30 cellular contexts compared by ENCODE assay signal in genomic region chr4:181820518-181820917, GRCh38.
A peak's percentile ranks its signal among the peaks of the same experiment; 100 is the strongest.
DNase-seq lines count a peak whose midpoint lies in the region; ATAC-seq and TF ChIP-seq lines count a peak whose summit lies in the region.
"Had no signal": no experiment of that assay in that cellular context is flagged by ENCODE, and none has a peak within 500 bp of the region (broad histone marks: within the 10 kb centered on the region; RNA-seq: fewer than 3 reads in every experiment).

No MANE protein-coding gene starts in this region.

- no peaks in the 10 kb centered on the region for H3K4me1 Mint-ChIP-seq in MCF 10A (ENCODE audit: insufficient read depth, unreplicated experiment)
- H3K4me1 Mint-ChIP-seq in activated T-cell treated with anti-CD3 and anti-CD28 coated beads, Interleukin-2, amount 50 U/mL, for 24 hours (ENCODE audit: low read depth) = no peaks in the 10 kb centered on the region
- H3K4me1 Mint-ChIP-seq: CD4-positive, CD25-positive, alpha-beta regulatory T cell; central memory CD8-positive, alpha-beta T cell; naive thymus-derived CD4-positive, alpha-beta T cell; stimulated activated naive B cell treated with anti-CD40 and anti-IgM and Interleukin-4, amounts not matched to agents 10 μg/mL and 1 μg/mL and 100 μg/mL, for 72 hours had no signal

- H3K27ac ChIP-seq in breast epithelium (no peak overlapping the region), SJCRH30 (peak overlapping the region; percentile 52), mesenchymal stem cell (ENCODE audit: low read length, poor library complexity, severe bottlenecking) (no peak overlapping the region)
- H3K27ac ChIP-seq: A549, ascending aorta, lower lobe of right lung had no signal

- no peak for TF ChIP-seq POLR2A in breast epithelium (IDR thresholded peaks at IDR 0.05)

- no peak overlapping the region for H3K9ac ChIP-seq in mesenchymal stem cell (ENCODE audit: low read length)
- H3K9ac ChIP-seq: SK-N-SH had no signal

- H3K9me3 ChIP-seq in breast epithelium (no peaks in the 10 kb centered on the region), SJCRH30 (replicated peaks) (no peaks in the 10 kb centered on the region), mesenchymal stem cell (ENCODE audit: control insufficient read depth, low read length) (no peaks in the 10 kb centered on the region)
- H3K9me3 ChIP-seq: A549, ascending aorta, lower lobe of right lung, SK-N-SH had no signal

- H3K4me3 Mint-ChIP-seq in MCF 10A (ENCODE audit: unreplicated experiment) = no peak overlapping the region
- no peak overlapping the region for H3K4me3 Mint-ChIP-seq in activated T-cell treated with anti-CD3 and anti-CD28 coated beads, Interleukin-2, amount 50 U/mL, for 24 hours
- H3K4me3 Mint-ChIP-seq: CD4-positive, CD25-positive, alpha-beta regulatory T cell; central memory CD8-positive, alpha-beta T cell; naive thymus-derived CD4-positive, alpha-beta T cell; stimulated activated naive B cell treated with anti-CD40 and anti-IgM and Interleukin-4, amounts not matched to agents 10 μg/mL and 1 μg/mL and 100 μg/mL, for 72 hours had no signal

- peak overlapping the region; percentile 12 for H3K4me2 ChIP-seq in mesenchymal stem cell (ENCODE audit: low read length, poor library complexity, severe bottlenecking)
- H3K4me2 ChIP-seq: A549, SK-N-SH had no signal

- TF ChIP-seq CTCF in MCF 10A (IDR thresholded peaks at IDR 0.05; ENCODE audit: unreplicated experiment) (no peak), breast epithelium (IDR thresholded peaks at IDR 0.05) (no peak)

- no peak overlapping the region for H3K23ac ChIP-seq in mesenchymal stem cell (ENCODE audit: low read length in 2 of 2)

- ATAC-seq in GM18520 (IDR thresholded peaks at IDR 0.05; ENCODE audit: unreplicated experiment) (no peak), HG03520 (IDR thresholded peaks at IDR 0.05; ENCODE audit: unreplicated experiment) (no peak)
- ATAC-seq: A549; esophagus mucosa; lower lobe of right lung; naive thymus-derived CD4-positive, alpha-beta T cell; PC-3; stimulated activated naive B cell treated with anti-CD40 and anti-IgM and Interleukin-4, amounts not matched to agents 10 μg/mL and 1 μg/mL and 100 μg/mL, for 72 hours had no signal

- peak overlapping the region; percentile 7 for H3K27ac Mint-ChIP-seq in MCF 10A (ENCODE audit: low read depth, unreplicated experiment)
- no peak overlapping the region for H3K27ac Mint-ChIP-seq in activated T-cell treated with anti-CD3 and anti-CD28 coated beads, Interleukin-2, amount 50 U/mL, for 24 hours
- H3K27ac Mint-ChIP-seq: CD4-positive, CD25-positive, alpha-beta regulatory T cell; naive thymus-derived CD4-positive, alpha-beta T cell; stimulated activated naive B cell treated with anti-CD40 and anti-IgM and Interleukin-4, amounts not matched to agents 10 μg/mL and 1 μg/mL and 100 μg/mL, for 72 hours had no signal

- H3K36me3 Mint-ChIP-seq in MCF 10A (ENCODE audit: insufficient read depth, unreplicated experiment) = no peaks in the 10 kb centered on the region
- no peaks in the 10 kb centered on the region for H3K36me3 Mint-ChIP-seq in activated T-cell treated with anti-CD3 and anti-CD28 coated beads, Interleukin-2, amount 50 U/mL, for 24 hours (ENCODE audit: low read depth)
- H3K36me3 Mint-ChIP-seq: CD4-positive, CD25-positive, alpha-beta regulatory T cell; naive thymus-derived CD4-positive, alpha-beta T cell; stimulated activated naive B cell treated with anti-CD40 and anti-IgM and Interleukin-4, amounts not matched to agents 10 μg/mL and 1 μg/mL and 100 μg/mL, for 72 hours had no signal

- no TSS peak for BruUV-seq in MCF 10A (replicated peaks; lab: Mats Ljungman, UMichigan)

- no peak overlapping the region for H4K8ac ChIP-seq in mesenchymal stem cell (ENCODE audit: low read length)

- no peaks in the 10 kb centered on the region for H3K4me1 ChIP-seq in breast epithelium
- peaks cover 7% of the 10 kb centered on the region; the same call in 1 of the 2 replicates for H3K4me1 ChIP-seq in SJCRH30
- H3K4me1 ChIP-seq in mesenchymal stem cell (ENCODE audit: control insufficient read depth, insufficient read depth, low read depth, low read length) = peaks cover 3% of the 10 kb centered on the region
- H3K4me1 ChIP-seq: A549, ascending aorta, lower lobe of right lung had no signal

- H2BK5ac ChIP-seq in mesenchymal stem cell (ENCODE audit: low read depth, low read length, poor library complexity, severe bottlenecking) = no peak overlapping the region

- POLR2A ChIA-PET in MCF 10A (lab: Yijun Ruan, JAX) = no interaction called here

- no peak overlapping the region for H2AK5ac ChIP-seq in mesenchymal stem cell (ENCODE audit: low read length, severe bottlenecking)

- H2BK120ac ChIP-seq in mesenchymal stem cell (ENCODE audit: low read depth, low read length) = no peak overlapping the region

- intact Hi-C loops in MCF 10A (cut with micrococcal nuclease) = no loop called here
- intact Hi-C loops in breast epithelium (cut with DNase I; ENCODE audit: low total_unique reads) = no loop called here

- no peak overlapping the region for H4K91ac ChIP-seq in mesenchymal stem cell (ENCODE audit: low read length)

- DNase-seq in MCF 10A (ENCODE audit: unreplicated experiment) (no peak), breast epithelium (ENCODE audit: low spot score in 2 of 2) (no peak), SJCRH30 (peak in 1 of 2 experiments; percentile 33), mesenchymal stem cell (no peak), SIG-M5 (lab: John Stamatoyannopoulos, UW) (no peak)
- no peak for DNase-seq in activated T-cell treated with anti-CD3 and anti-CD28 coated beads, Interleukin-2, amount 50 U/mL, for 24 hours
- DNase-seq: activated CD4-positive, alpha-beta T cell treated with anti-CD3 and anti-CD28 coated beads, Interleukin-2, amount 50 U/mL, for 1 hour; activated CD4-positive, CD25-positive, alpha-beta regulatory T cell; activated gamma-delta T cell treated with Interleukin-2 at 50 U/mL for 16 hours; activated T-cell treated with anti-CD3 and anti-CD28 coated beads, Interleukin-2, amount 50 U/mL, for 48 hours; AML-193; CD4-positive, CD25-positive, alpha-beta regulatory T cell; dermis blood vessel endothelial cell; Karpas-422; lower lobe of right lung; MV-4-11; naive thymus-derived CD4-positive, alpha-beta T cell; NCI-H1694; NCI-H510A; occipital lobe; PC-3; SK-N-SH; stimulated activated naive B cell treated with anti-CD40 and anti-IgM and Interleukin-4, amounts not matched to agents 10 μg/mL and 1 μg/mL and 100 μg/mL, for 72 hours; substantia nigra had no signal

- H3K4me3 ChIP-seq in breast epithelium (no peak overlapping the region), SJCRH30 (peak overlapping the region; percentile 44; the same call in 1 of the 2 replicates), mesenchymal stem cell (ENCODE audit: insufficient read depth in 1 of 2, low read depth in 1 of 2, low read length in 2 of 2) (no peak overlapping the region)
- H3K4me3 ChIP-seq: A549, ascending aorta, lower lobe of right lung had no signal

- no peak overlapping the region for H2BK15ac ChIP-seq in mesenchymal stem cell (ENCODE audit: low read depth, poor library complexity, severe bottlenecking)

- H3K27me3 ChIP-seq in breast epithelium = no peaks in the 10 kb centered on the region
- H3K27me3 ChIP-seq in SJCRH30 = no peaks in the 10 kb centered on the region
- H3K27me3 ChIP-seq in mesenchymal stem cell (ENCODE audit: control insufficient read depth in 1 of 2, insufficient read depth in 1 of 2, low read length in 2 of 2) = no peaks in the 10 kb centered on the region
- H3K27me3 ChIP-seq: ascending aorta had no signal

- H3K4ac ChIP-seq in mesenchymal stem cell (ENCODE audit: low read depth in 1 of 2, low read length in 2 of 2) = no peak overlapping the region

- no peak overlapping the region for H3K18ac ChIP-seq in mesenchymal stem cell (ENCODE audit: low read depth in 1 of 2, low read length in 2 of 2)

- no peak overlapping the region for H2AFZ ChIP-seq in mesenchymal stem cell (ENCODE audit: low read depth, low read length)

- no peaks in the 10 kb centered on the region for H3K27me3 Mint-ChIP-seq in MCF 10A (ENCODE audit: insufficient read depth, unreplicated experiment)
- no peaks in the 10 kb centered on the region for H3K27me3 Mint-ChIP-seq in activated T-cell treated with anti-CD3 and anti-CD28 coated beads, Interleukin-2, amount 50 U/mL, for 24 hours
- H3K27me3 Mint-ChIP-seq: CD4-positive, CD25-positive, alpha-beta regulatory T cell; central memory CD8-positive, alpha-beta T cell; naive thymus-derived CD4-positive, alpha-beta T cell; stimulated activated naive B cell treated with anti-CD40 and anti-IgM and Interleukin-4, amounts not matched to agents 10 μg/mL and 1 μg/mL and 100 μg/mL, for 72 hours had no signal

- no peak overlapping the region for H3K14ac ChIP-seq in mesenchymal stem cell (ENCODE audit: low read length in 2 of 2)

- WGBS in mesenchymal stem cell = 90% methylated on average over 4 of the region's 5 CpGs

- H3K9me3 Mint-ChIP-seq in MCF 10A (ENCODE audit: unreplicated experiment) = no peaks in the 10 kb centered on the region
- peaks cover 7% of the 10 kb centered on the region for H3K9me3 Mint-ChIP-seq in activated T-cell treated with anti-CD3 and anti-CD28 coated beads, Interleukin-2, amount 50 U/mL, for 24 hours

- no peak overlapping the region for H2BK12ac ChIP-seq in mesenchymal stem cell (ENCODE audit: low read length in 2 of 2)

- CTCF ChIA-PET in MCF 10A (lab: Yijun Ruan, JAX) = no interaction called here

- no peaks in the 10 kb centered on the region for H3K79me1 ChIP-seq in mesenchymal stem cell (replicated peaks; ENCODE audit: low read length, poor library complexity, severe bottlenecking)

- H3K36me3 ChIP-seq in breast epithelium = no peaks in the 10 kb centered on the region
- no peaks in the 10 kb centered on the region for H3K36me3 ChIP-seq in SJCRH30
- no peaks in the 10 kb centered on the region for H3K36me3 ChIP-seq in mesenchymal stem cell (ENCODE audit: control insufficient read depth in 1 of 2, insufficient read depth in 2 of 2, low read depth in 1 of 2, low read length in 2 of 2)
- H3K36me3 ChIP-seq: ascending aorta, lower lobe of right lung had no signal
